ENCODE assay signal across 8 cellular contexts in genomic region chrX:48475295-48475694, GRCh38. TPM values are rescaled to one million over a fixed set of nuclear protein-coding genes. Genes with fewer than 3 reads are reported as not detected.
DNase-seq lines count a peak whose midpoint lies in the region; ATAC-seq and TF ChIP-seq lines count a peak whose summit lies in the region.

No MANE protein-coding gene starts in this region.

- H3K4me1 ChIP-seq in tibial artery: peaks cover 0 to 17% (median 4%) of the 10 kb centered on the region in 4 donors

- H3K27me3 Mint-ChIP-seq in activated naive CD4-positive, alpha-beta T cell treated with anti-CD3 and anti-CD28 coated beads, Interleukin-2, amount 50 U/mL, for 24 hours: no peaks in the 10 kb centered on the region
- no peaks in the 10 kb centered on the region for H3K27me3 Mint-ChIP-seq in activated CD8-positive, alpha-beta T cell treated with anti-CD3 and anti-CD28 coated beads, Interleukin-2, amount 10 ng/mL, durations not matched to agents 7 days and 5 days (ENCODE audit: low read depth)

- intact Hi-C loops in tibial artery (cut with DNase I; ENCODE audit: low total_unique reads): loop anchor here (10.0 kb wide), 1 partner anchor 120 kb away; the partner anchor contains the start of gene WDR13

- H3K9me3 Mint-ChIP-seq in activated naive CD4-positive, alpha-beta T cell treated with anti-CD3 and anti-CD28 coated beads, Interleukin-2, amount 50 U/mL, for 24 hours: no peaks in the 10 kb centered on the region
- H3K9me3 Mint-ChIP-seq in activated CD8-positive, alpha-beta T cell treated with anti-CD3 and anti-CD28 coated beads, Interleukin-2, amount 10 ng/mL, durations not matched to agents 7 days and 5 days (ENCODE audit: insufficient read depth): no peaks in the 10 kb centered on the region

- no peak for DNase-seq in activated naive CD4-positive, alpha-beta T cell treated with Interleukin-2 at 50 U/mL for 16 hours
- DNase-seq in activated CD8-positive, alpha-beta T cell treated with anti-CD3 and anti-CD28 coated beads, Interleukin-2, amount 10 ng/mL, durations not matched to agents 7 days and 5 days: no peak
- DNase-seq in kidney epithelial cell (ENCODE audit: low read depth): no peak
- DNase-seq in tibial artery: no peak
- DNase-seq in inferior parietal cortex (ENCODE audit: extremely low spot score): no peak
- no peak for DNase-seq in medulla oblongata (ENCODE audit: extremely low spot score)
- no peak for DNase-seq in dedifferentiated amniotic fluid mesenchymal stem cell (ENCODE audit: extremely low spot score)

- H3K36me3 ChIP-seq in kidney epithelial cell (ENCODE audit: control insufficient read depth, insufficient read depth, low read length): no peaks in the 10 kb centered on the region
- H3K36me3 ChIP-seq in tibial artery: peaks cover 0 to 16% (median 0%) of the 10 kb centered on the region in 3 donors

- H3K4me3 Mint-ChIP-seq in activated naive CD4-positive, alpha-beta T cell treated with anti-CD3 and anti-CD28 coated beads, Interleukin-2, amount 50 U/mL, for 24 hours: peak overlapping the region; percentile 96
- peak overlapping the region; percentile 94 for H3K4me3 Mint-ChIP-seq in activated CD8-positive, alpha-beta T cell treated with anti-CD3 and anti-CD28 coated beads, Interleukin-2, amount 10 ng/mL, durations not matched to agents 7 days and 5 days

- H3K36me3 Mint-ChIP-seq in activated naive CD4-positive, alpha-beta T cell treated with anti-CD3 and anti-CD28 coated beads, Interleukin-2, amount 50 U/mL, for 24 hours: peaks cover 10% of the 10 kb centered on the region
- H3K36me3 Mint-ChIP-seq in activated CD8-positive, alpha-beta T cell treated with anti-CD3 and anti-CD28 coated beads, Interleukin-2, amount 10 ng/mL, durations not matched to agents 7 days and 5 days (ENCODE audit: low read depth): peaks cover 22% of the 10 kb centered on the region

- H3K27ac Mint-ChIP-seq in activated naive CD4-positive, alpha-beta T cell treated with anti-CD3 and anti-CD28 coated beads, Interleukin-2, amount 50 U/mL, for 24 hours: peak overlapping the region; percentile 63
- H3K27ac Mint-ChIP-seq in activated CD8-positive, alpha-beta T cell treated with anti-CD3 and anti-CD28 coated beads, Interleukin-2, amount 10 ng/mL, durations not matched to agents 7 days and 5 days: peak overlapping the region; percentile 92

- no peak for TF ChIP-seq CTCF in kidney epithelial cell (IDR thresholded peaks at IDR 0.05; ENCODE audit: insufficient read depth, low read length, poor library complexity, severe bottlenecking)
- TF ChIP-seq CTCF in tibial artery (IDR thresholded peaks at IDR 0.05): no peak

- H3K4me3 ChIP-seq in kidney epithelial cell (ENCODE audit: low read depth, low read length): peak overlapping the region; percentile 65
- peak overlapping the region; percentile 73 to 77 for H3K4me3 ChIP-seq in tibial artery

- CTCF ChIA-PET in activated CD8-positive, alpha-beta T cell treated with anti-CD3 and anti-CD28 coated beads, Interleukin-2, amount 10 ng/mL, durations not matched to agents 7 days and 5 days (lab: Charles Lee): interaction anchor here (1.1 to 3.6 kb wide), 3 partner anchors 54 to 392 kb away, joined by 3 to 21 read pairs (median 10); partner anchors contain the start of gene TBC1D25

- no peaks in the 10 kb centered on the region for H3K9me3 ChIP-seq in tibial artery

- ATAC-seq in activated CD8-positive, alpha-beta T cell treated with anti-CD3 and anti-CD28 coated beads, Interleukin-2, amount 10 ng/mL, durations not matched to agents 7 days and 5 days: no peak

- H3K27me3 ChIP-seq in kidney epithelial cell (ENCODE audit: control insufficient read depth, insufficient read depth, low read length): no peaks in the 10 kb centered on the region
- H3K27me3 ChIP-seq in tibial artery: no peaks in the 10 kb centered on the region

- peak overlapping the region in 1 of 2 donors; percentile 92 for H3K27ac ChIP-seq in tibial artery

- POLR2A ChIA-PET in activated CD8-positive, alpha-beta T cell treated with anti-CD3 and anti-CD28 coated beads, Interleukin-2, amount 10 ng/mL, durations not matched to agents 7 days and 5 days (lab: Charles Lee): interaction anchor here (0.7 kb wide), 1 partner anchor 47 kb away, joined by 3 read pairs; no protein-coding TSS in a partner anchor

- peaks cover 22% of the 10 kb centered on the region for H3K4me1 Mint-ChIP-seq in activated naive CD4-positive, alpha-beta T cell treated with anti-CD3 and anti-CD28 coated beads, Interleukin-2, amount 50 U/mL, for 24 hours
- H3K4me1 Mint-ChIP-seq in activated CD8-positive, alpha-beta T cell treated with anti-CD3 and anti-CD28 coated beads, Interleukin-2, amount 10 ng/mL, durations not matched to agents 7 days and 5 days (ENCODE audit: low read depth): peaks cover 48% of the 10 kb centered on the region

RNA-seq across cellular contexts. Expression of gene FTSJ1, which starts 0.7 kb away (rescaled TPM):
- total RNA-seq in activated CD8-positive, alpha-beta T cell treated with anti-CD3 and anti-CD28 coated beads, Interleukin-2, amount 10 ng/mL, durations not matched to agents 7 days and 5 days: 10 to 100 TPM; 64.9 to 72.0 TPM
- 80.3 and 91.4 TPM in 2 replicates for total RNA-seq in kidney epithelial cell

RNA-seq across cellular contexts. Expression of gene SLC38A5, which starts 5.2 kb away (rescaled TPM):
- 10 to 100 TPM; 86.0 to 88.0 TPM for total RNA-seq in activated CD8-positive, alpha-beta T cell treated with anti-CD3 and anti-CD28 coated beads, Interleukin-2, amount 10 ng/mL, durations not matched to agents 7 days and 5 days
- 28.3 and 32.8 TPM in 2 replicates for total RNA-seq in kidney epithelial cell

RNA-seq across cellular contexts. Expression of gene PORCN, which starts 33.5 kb away (rescaled TPM):
- total RNA-seq in activated CD8-positive, alpha-beta T cell treated with anti-CD3 and anti-CD28 coated beads, Interleukin-2, amount 10 ng/mL, durations not matched to agents 7 days and 5 days: 10 to 100 TPM; 19.4 to 22.7 TPM
- 12.7 and 14.5 TPM in 2 replicates for total RNA-seq in kidney epithelial cell

RNA-seq across cellular contexts. Expression of gene EBP, which starts 46.3 kb away (rescaled TPM):
- total RNA-seq in activated CD8-positive, alpha-beta T cell treated with anti-CD3 and anti-CD28 coated beads, Interleukin-2, amount 10 ng/mL, durations not matched to agents 7 days and 5 days: 100 to 1,000 TPM; 338 to 344 TPM
- total RNA-seq in kidney epithelial cell: 40.2 and 72.5 TPM in 2 replicates
